Comparison of ENCODE assay signal across 8 cellular contexts in genomic region chr19:11094520-11094894, GRCh38. TPM values are rescaled to one million over a fixed set of nuclear protein-coding genes. Genes with fewer than 3 reads are reported as not detected.
A peak's percentile ranks its signal among the peaks of the same experiment; 100 is the strongest.
DNase-seq lines count a peak whose midpoint lies in the region; ATAC-seq and TF ChIP-seq lines count a peak whose summit lies in the region.

No MANE protein-coding gene starts in this region.

- CTCF ChIA-PET in T-cell (lab: Charles Lee): interaction anchor here (0.6 to 1.6 kb wide), 5 partner anchors 8 to 59 kb away, joined by 3 to 7 read pairs (median 3); no protein-coding TSS in a partner anchor

- H3K27ac ChIP-seq in esophagus squamous epithelium (peak overlapping the region; percentile 95 to 100 (median 99)), gastrocnemius medialis (peak overlapping the region; percentile 50 to 85 (median 81))

- 56 to 57% methylated on average over 4 of the region's 4 CpGs for WGBS in esophagus squamous epithelium, 2 donors

- TF ChIP-seq CTCF in GM06990 (IDR thresholded peaks at IDR 0.05; ENCODE audit: insufficient read depth, low read length, poor library complexity, severe bottlenecking) (no peak), esophagus squamous epithelium (IDR thresholded peaks at IDR 0.05) (no peak), gastrocnemius medialis (IDR thresholded peaks at IDR 0.05 in 4 of 5, conservative IDR thresholded peaks at IDR 0.05 in 1 of 5) (no peak)

- H3K9me3 Mint-ChIP-seq in T-cell: peaks cover 0 to 7% (median 2%) of the 10 kb centered on the region in 3 donors

- no peaks in the 10 kb centered on the region for H3K27me3 Mint-ChIP-seq in T-cell

- ATAC-seq in T-cell (replicated peaks in 1 of 4) (no peak), gastrocnemius medialis (no peak)

- H3K36me3 ChIP-seq in GM06990 (ENCODE audit: control insufficient read depth, insufficient read depth, low read length) (peaks cover 6% of the 10 kb centered on the region), esophagus squamous epithelium (peaks cover 0 to 46% (median 0%) of the 10 kb centered on the region in 3 donors), gastrocnemius medialis (no peaks in the 10 kb centered on the region)

- in situ Hi-C loops in gastrocnemius medialis (cut with MboI; ENCODE audit: low sequenced_read_pairs in 4 of 4) (no loop called here), ACHN (cut with HindIII; ENCODE audit: low pct_ligation_motif_present, low pct_unique_long_range_greater_than_20kb, low sequenced_read_pairs) (no loop called here)

- H3K4me1 Mint-ChIP-seq in T-cell: peaks cover 50 to 67% (median 55%) of the 10 kb centered on the region in 3 donors

- H3K27ac Mint-ChIP-seq in T-cell: peak overlapping the region; percentile 94 to 97

- H3K4me1 ChIP-seq in esophagus squamous epithelium: peaks cover 42 to 89% (median 64%) of the 10 kb centered on the region in 3 donors
- H3K4me1 ChIP-seq in gastrocnemius medialis: peaks cover 5 to 15% of the 10 kb centered on the region in 2 donors

- intact Hi-C loops in esophagus squamous epithelium (cut with DNase I) (no loop called here), gastrocnemius medialis (cut with DNase I; ENCODE audit: low total_unique reads) (loop anchor here (5.0 kb wide), 1 partner anchor 57 kb away; no protein-coding TSS in a partner anchor)

- POLR2A ChIA-PET in T-cell (lab: Charles Lee): interaction anchor here (0.6 to 1.0 kb wide), 3 partner anchors 32 to 785 kb away, joined by 3 to 5 read pairs (median 3); no protein-coding TSS in a partner anchor

- peaks cover 13% of the 10 kb centered on the region for H3K36me3 Mint-ChIP-seq in T-cell

- DNase-seq in GM06990 (ENCODE audit: extremely low read depth, insufficient read length): no peak
- DNase-seq in T-cell: no peak
- DNase-seq in esophagus squamous epithelium (lab: John Stamatoyannopoulos, UW): no peak
- no peak for DNase-seq in gastrocnemius medialis
- DNase-seq in NCI-H2081 treated with DMSO at 0.1 percent for 48 hours (lab: John Stamatoyannopoulos, UW): no peak
- DNase-seq in A172 (ENCODE audit: low spot score): no peak
- no peak for DNase-seq in NCI-H146 treated with DMSO at 0.1 percent for 48 hours (lab: John Stamatoyannopoulos, UW; ENCODE audit: unreplicated experiment)
- DNase-seq in ACHN: no peak

- H3K27me3 ChIP-seq in GM06990 (replicated peaks; ENCODE audit: control insufficient read depth, insufficient read depth, low read length) (no peaks in the 10 kb centered on the region), esophagus squamous epithelium (no peaks in the 10 kb centered on the region), gastrocnemius medialis (peaks cover 12 to 28% (median 22%) of the 10 kb centered on the region in 3 donors)

- H3K4me3 ChIP-seq in GM06990 (replicated peaks; ENCODE audit: low read depth, low read length): peak overlapping the region; percentile 30; the same call in 1 of the 2 replicates
- peak overlapping the region in 2 of 4 donors; percentile 6 to 31 for H3K4me3 ChIP-seq in esophagus squamous epithelium
- H3K4me3 ChIP-seq in gastrocnemius medialis: no peak overlapping the region

- H3K9me3 ChIP-seq in esophagus squamous epithelium: no peaks in the 10 kb centered on the region
- H3K9me3 ChIP-seq in gastrocnemius medialis: no peaks in the 10 kb centered on the region

- peak overlapping the region; percentile 57 to 70 (median 65) for H3K4me3 Mint-ChIP-seq in T-cell

- no peak for TF ChIP-seq POLR2A in esophagus squamous epithelium (IDR thresholded peaks at IDR 0.05)
- TF ChIP-seq POLR2A in gastrocnemius medialis (IDR thresholded peaks at IDR 0.05): no peak

RNA-seq across cellular contexts. Expression of gene LDLR, which starts 5.2 kb away (rescaled TPM):
- total RNA-seq in T-cell (10 to 100 TPM; 33.8 to 50.4 (median 42.0) TPM), esophagus squamous epithelium (100 to 1,000 TPM in 3 of 4 donors, 10 to 100 TPM in 1; 58.9 to 207 (median 149) TPM), gastrocnemius medialis (1 to 10 TPM; 1.2 to 6.0 (median 3.9) TPM)
- total RNA-seq in A172 (2014; rRNA removed; shearing (Covaris generic)): 118 and 151 TPM in 2 replicates

Comparison
In these comparisons a context has a peak if more than half of its experiments do, and no peak if none do; other contexts are left out.
1. RNA of gene LDLR, which starts 5.2 kb away (total RNA-seq): 58.9 to 207 TPM in esophagus squamous epithelium, 118 to 151 TPM in A172 and 33.8 to 50.4 TPM in T-cell; 1.2 to 6.0 TPM in gastrocnemius medialis; every median in the first group is over 4 times any median in the second.